ENCODE assay signal across 27 cellular contexts in genomic region chr4:31365006-31365690, GRCh38.
A peak's percentile ranks its signal among the peaks of the same experiment; 100 is the strongest.
DNase-seq lines count a peak whose midpoint lies in the region.
"Had no signal": no experiment of that assay in that cellular context is flagged by ENCODE, and none has a peak within 500 bp of the region (broad histone marks: within the 10 kb centered on the region; RNA-seq: fewer than 3 reads in every experiment).

No MANE protein-coding gene starts in this region.

- peak; percentile 10 for DNase-seq in AG20443 (ENCODE audit: low spot score)
- peak; percentile 90 for DNase-seq in NCI-H1694 treated with DMSO at 0.1 percent for 48 hours (lab: John Stamatoyannopoulos, UW)
- peak; percentile 23 to 29 for DNase-seq in dermis microvascular lymphatic vessel endothelial cell (ENCODE audit: low read depth in 2 of 2)
- peak; percentile 9 for DNase-seq in pons (ENCODE audit: low spot score)
- DNase-seq in activated CD4-positive, alpha-beta memory T cell treated with anti-CD3 and anti-CD28 coated beads, Interleukin-2, amount 10 ng/mL, durations not matched to agents 7 days and 5 days = no peak
- DNase-seq in T-helper 2 cell = no peak
- no peak for DNase-seq in NCI-H1436 treated with DMSO at 0.1 percent for 48 hours (lab: John Stamatoyannopoulos, UW)
- DNase-seq: activated CD8-positive, alpha-beta T cell treated with anti-CD3 and anti-CD28 coated beads, Interleukin-2, amount 10 ng/mL, durations not matched to agents 7 days and 5 days; activated naive CD4-positive, alpha-beta T cell treated with anti-CD3 and anti-CD28 coated beads, Interleukin-2, amount 50 U/mL, for 16 hours; amniotic stem cell; COR-L47; hippocampal formation; immature natural killer cell; Karpas-422; NCI-H2171 treated with DMSO at 0.1 percent for 48 hours; NCI-H524; OCI-M1; pancreas; right lobe of liver; spleen; stimulated activated CD4-positive, alpha-beta T cell treated with anti-CD3 and anti-CD28 coated beads, Interleukin-2, amount 100 ng/mL, for 24 hours; T-helper 17 cell; tibial artery had no signal

- H3K27ac Mint-ChIP-seq in activated CD4-positive, alpha-beta memory T cell treated with anti-CD3 and anti-CD28 coated beads, Interleukin-2, amount 10 ng/mL, durations not matched to agents 7 days and 5 days = no peak overlapping the region
- H3K27ac Mint-ChIP-seq: activated CD8-positive, alpha-beta T cell treated with anti-CD3 and anti-CD28 coated beads, Interleukin-2, amount 10 ng/mL, durations not matched to agents 7 days and 5 days; activated T-helper 2 cell treated with anti-CD3 and anti-CD28 coated beads, Interferon-gamma antibody, Interleukin-2, Interleukin-4, amounts not matched to agents 10 μg/mL and 5 μg/mL and 100 μg/mL, durations not matched to agents 14 hours and 24 hours and 36 hours; immature natural killer cell; memory B cell; stimulated activated naive CD8-positive, alpha-beta T cell treated with anti-CD3 and anti-CD28 coated beads, Interleukin-15, Interleukin-2, amounts not matched to agents 100 ng/mL and 50 ng/mL, for 24 hours; T-helper 17 cell had no signal

- POLR2A ChIA-PET in activated CD4-positive, alpha-beta memory T cell treated with anti-CD3 and anti-CD28 coated beads, Interleukin-2, amount 10 ng/mL, durations not matched to agents 7 days and 5 days (lab: Charles Lee) = no interaction called here

- no peaks in the 10 kb centered on the region for H3K27me3 Mint-ChIP-seq in activated CD4-positive, alpha-beta memory T cell treated with anti-CD3 and anti-CD28 coated beads, Interleukin-2, amount 10 ng/mL, durations not matched to agents 7 days and 5 days
- H3K27me3 Mint-ChIP-seq: memory B cell; stimulated activated naive CD8-positive, alpha-beta T cell treated with anti-CD3 and anti-CD28 coated beads, Interleukin-15, Interleukin-2, amounts not matched to agents 100 ng/mL and 50 ng/mL, for 24 hours; T-helper 17 cell had no signal

- no peak overlapping the region for H3K4me3 Mint-ChIP-seq in activated CD4-positive, alpha-beta memory T cell treated with anti-CD3 and anti-CD28 coated beads, Interleukin-2, amount 10 ng/mL, durations not matched to agents 7 days and 5 days
- H3K4me3 Mint-ChIP-seq: activated CD8-positive, alpha-beta T cell treated with anti-CD3 and anti-CD28 coated beads, Interleukin-2, amount 10 ng/mL, durations not matched to agents 7 days and 5 days; immature natural killer cell; memory B cell; neural crest cell; stimulated activated naive CD8-positive, alpha-beta T cell treated with anti-CD3 and anti-CD28 coated beads, Interleukin-15, Interleukin-2, amounts not matched to agents 100 ng/mL and 50 ng/mL, for 24 hours; T-helper 17 cell had no signal

- CTCF ChIA-PET in activated CD4-positive, alpha-beta memory T cell treated with anti-CD3 and anti-CD28 coated beads, Interleukin-2, amount 10 ng/mL, durations not matched to agents 7 days and 5 days (lab: Charles Lee) = no interaction called here

- H3K9me3 Mint-ChIP-seq in activated CD4-positive, alpha-beta memory T cell treated with anti-CD3 and anti-CD28 coated beads, Interleukin-2, amount 10 ng/mL, durations not matched to agents 7 days and 5 days = no peaks in the 10 kb centered on the region

- no peaks in the 10 kb centered on the region for H3K4me1 Mint-ChIP-seq in activated CD4-positive, alpha-beta memory T cell treated with anti-CD3 and anti-CD28 coated beads, Interleukin-2, amount 10 ng/mL, durations not matched to agents 7 days and 5 days
- H3K4me1 Mint-ChIP-seq: immature natural killer cell, memory B cell, neural crest cell, T-helper 17 cell had no signal

- H3K36me3 Mint-ChIP-seq in activated CD4-positive, alpha-beta memory T cell treated with anti-CD3 and anti-CD28 coated beads, Interleukin-2, amount 10 ng/mL, durations not matched to agents 7 days and 5 days (ENCODE audit: low read depth) = no peaks in the 10 kb centered on the region
- H3K36me3 Mint-ChIP-seq: immature natural killer cell, memory B cell had no signal

Comparison
In these comparisons a context has a peak if more than half of its experiments do, and no peak if none do; other contexts are left out.
1. DNase-seq: peak in AG20443 (single experiment), NCI-H1694 treated with DMSO at 0.1 percent for 48 hours (single experiment), dermis microvascular lymphatic vessel endothelial cell (2 of 2) and pons (single experiment); none in activated CD4-positive, alpha-beta memory T cell treated with anti-CD3 and anti-CD28 coated beads, Interleukin-2, amount 10 ng/mL, durations not matched to agents 7 days and 5 days (single experiment), T-helper 2 cell (0 of 5) and NCI-H1436 treated with DMSO at 0.1 percent for 48 hours (single experiment).